Comparison of ENCODE assay signal across 10 cellular contexts in the genomic region with DNA sequence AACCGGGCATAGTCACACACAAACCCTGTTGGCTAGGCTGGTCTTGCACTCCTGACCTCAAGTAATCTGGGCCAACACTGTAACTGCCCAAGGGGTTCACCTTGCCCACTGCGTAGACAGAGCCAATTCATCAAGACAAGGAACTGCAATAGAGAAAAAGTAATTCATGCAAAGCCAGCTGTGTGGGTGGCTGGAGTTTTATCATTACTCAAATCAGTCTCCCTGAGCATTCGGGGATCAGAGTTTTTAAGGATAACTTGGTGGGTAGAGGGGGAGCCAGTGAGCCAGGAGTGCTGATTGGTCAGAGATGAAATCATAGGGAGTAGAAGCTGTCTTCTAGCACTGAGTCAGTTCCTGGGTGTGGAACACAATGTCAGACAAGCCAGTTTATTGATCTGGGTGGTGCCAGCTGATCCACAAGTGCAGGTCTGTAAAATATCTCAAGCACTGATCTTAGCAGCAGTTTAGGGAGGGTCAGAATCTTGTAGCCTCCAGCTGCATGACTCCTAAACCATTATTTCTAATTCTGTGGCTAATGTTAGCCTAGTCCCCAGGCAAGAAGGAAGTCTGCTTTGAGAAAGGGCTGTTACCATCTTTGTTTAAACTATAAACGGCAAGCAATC. TPM values are rescaled to one million over a fixed set of nuclear protein-coding genes. Genes with fewer than 3 reads are reported as not detected.
A peak's percentile ranks its signal among the peaks of the same experiment; 100 is the strongest.
DNase-seq lines count a peak whose midpoint lies in the region; ATAC-seq and TF ChIP-seq lines count a peak whose summit lies in the region.
"Had no signal": no experiment of that assay in that cellular context is flagged by ENCODE, and none has a peak within 500 bp of the region (broad histone marks: within the 10 kb centered on the region; RNA-seq: fewer than 3 reads in every experiment).

No MANE protein-coding gene starts in this region.

- WGBS in SK-N-SH (ENCODE audit: low lambda C conversion rate) = 43% methylated on average over 4 of the region's 4 CpGs

- CTCF ChIA-PET in SK-N-SH (lab: Yijun Ruan, JAX) = interaction anchor here (1.0 to 1.6 kb wide), 3 partner anchors 7 to 151 kb away, joined by 3 to 7 read pairs (median 5); no protein-coding TSS in a partner anchor

- H3K27ac ChIP-seq in SK-N-SH (ENCODE audit: low read depth in 2 of 2, low read length in 1 of 2) (no peak overlapping the region), right atrium auricular region (no peak overlapping the region)
- H3K27ac ChIP-seq: neutrophil had no signal

- POLR2A ChIA-PET in SK-N-SH (lab: Yijun Ruan, JAX) = interaction anchor here (0.6 kb wide), 1 partner anchor 67 kb away, joined by 3 read pairs; no protein-coding TSS in a partner anchor

- TF ChIP-seq CTCF in SK-N-SH (IDR thresholded peaks at IDR 0.05) = no peak
- no peak for TF ChIP-seq CTCF in epithelial cell of esophagus (IDR thresholded peaks at IDR 0.05; ENCODE audit: insufficient read depth, low read depth, low read length, missing control alignments)
- no peak for TF ChIP-seq CTCF in right atrium auricular region (IDR thresholded peaks at IDR 0.05)

- peak overlapping the region; percentile 26; the same call in 1 of the 2 replicates for H3K4me2 ChIP-seq in SK-N-SH

- no peaks in the 10 kb centered on the region for H3K9me2 ChIP-seq in SK-N-SH

- no peak for ATAC-seq in GM21717 (IDR thresholded peaks at IDR 0.05; ENCODE audit: unreplicated experiment)
- ATAC-seq: Right ventricle myocardium inferior had no signal

- no peaks in the 10 kb centered on the region for H3K79me2 ChIP-seq in SK-N-SH (ENCODE audit: insufficient read depth)

- no peak overlapping the region for H3K4me3 ChIP-seq in SK-N-SH (ENCODE audit: low read depth in 2 of 2, low read length in 1 of 2)
- no peak overlapping the region for H3K4me3 ChIP-seq in epithelial cell of esophagus (ENCODE audit: low read length)
- no peak overlapping the region for H3K4me3 ChIP-seq in right atrium auricular region

- H2AFZ ChIP-seq in SK-N-SH (ENCODE audit: low read depth) = no peak overlapping the region; the same call in 1 of the 2 replicates

- H3K36me3 ChIP-seq in SK-N-SH (replicated peaks in 1 of 2; ENCODE audit: control insufficient read depth in 1 of 2, insufficient read depth in 2 of 2, low read length in 1 of 2) = no peaks in the 10 kb centered on the region
- no peaks in the 10 kb centered on the region for H3K36me3 ChIP-seq in right atrium auricular region
- H3K36me3 ChIP-seq: neutrophil had no signal

- peak; percentile 53 for DNase-seq in SIG-M5 treated with dmso at 0.1 percent for 504 hours (lab: John Stamatoyannopoulos, UW; ENCODE audit: unreplicated experiment)
- DNase-seq in SIG-M5 (lab: John Stamatoyannopoulos, UW) = no peak
- no peak for DNase-seq in SK-N-SH
- peak; percentile 87 for DNase-seq in epithelial cell of esophagus (ENCODE audit: low read depth)
- peak; percentile 22 for DNase-seq in stimulated activated CD4-positive, alpha-beta T cell treated with anti-CD3 and anti-CD28 coated beads, Interleukin-4, amount 100 ng/mL, for 24 hours
- DNase-seq in right atrium auricular region (ENCODE audit: low spot score) = no peak
- DNase-seq in DMS79 treated with DMSO at 0.1 percent for 48 hours (lab: John Stamatoyannopoulos, UW) = no peak

- H3K9me3 ChIP-seq in SK-N-SH (no peaks in the 10 kb centered on the region), right atrium auricular region (no peaks in the 10 kb centered on the region)
- H3K9me3 ChIP-seq: neutrophil had no signal

- no peaks in the 10 kb centered on the region for H4K20me1 ChIP-seq in SK-N-SH (ENCODE audit: insufficient read depth)

- H3F3A ChIP-seq in SK-N-SH (replicated peaks; ENCODE audit: insufficient read depth) = peaks cover 13% of the 10 kb centered on the region

- H3K9ac ChIP-seq in SK-N-SH = no peak overlapping the region

- H3K4me1 ChIP-seq in SK-N-SH (ENCODE audit: control insufficient read depth in 1 of 2, insufficient read depth in 2 of 2, low read depth in 1 of 2, low read length in 1 of 2) = peaks cover 3 to 5% of the 10 kb centered on the region in 2 experiments; a peak in 3 of 4 replicates
- peaks cover 0 to 2% of the 10 kb centered on the region in 2 donors for H3K4me1 ChIP-seq in right atrium auricular region

- H3K27me3 ChIP-seq in SK-N-SH (ENCODE audit: insufficient read depth) (no peaks in the 10 kb centered on the region), right atrium auricular region (no peaks in the 10 kb centered on the region)

- TF ChIP-seq EP300 in SK-N-SH (IDR thresholded peaks at IDR 0.05; ENCODE audit: borderline replicate concordance in 1 of 2, low read depth in 1 of 2, low read length in 1 of 2) = no peak

- TF ChIP-seq RAD21 in SK-N-SH (IDR thresholded peaks at IDR 0.05; ENCODE audit: low read length) = no peak

TF ChIP-seq in SK-N-SH, 30 proteins besides CTCF, POLR2A, EP300 and RAD21:
- TF ChIP-seq SIN3A (IDR thresholded peaks at IDR 0.05; ENCODE audit: borderline replicate concordance, low read depth, low read length) (no peak), MXI1 (IDR thresholded peaks at IDR 0.05; ENCODE audit: low read depth, low read length) (no peak), RXRA (IDR thresholded peaks at IDR 0.05; ENCODE audit: borderline replicate concordance, low read depth) (no peak), NFIC (IDR thresholded peaks at IDR 0.05; ENCODE audit: borderline replicate concordance) (no peak), RCOR1 (IDR thresholded peaks at IDR 0.05; ENCODE audit: low read length) (no peak), YY1 (IDR thresholded peaks at IDR 0.05; ENCODE audit: low read depth) (no peak), FOXM1 (IDR thresholded peaks at IDR 0.05; ENCODE audit: low read depth) (no peak), TEAD4 (IDR thresholded peaks at IDR 0.05; ENCODE audit: borderline replicate concordance, insufficient read depth) (no peak), ELF1 (IDR thresholded peaks at IDR 0.05) (no peak), SMC3 (IDR thresholded peaks at IDR 0.05; ENCODE audit: low read depth, low read length) (no peak), NRF1 (IDR thresholded peaks at IDR 0.05; ENCODE audit: low read depth, low read length) (no peak), RFX5 (IDR thresholded peaks at IDR 0.05; ENCODE audit: low read length) (no peak)
- TF ChIP-seq, protein P1, sequence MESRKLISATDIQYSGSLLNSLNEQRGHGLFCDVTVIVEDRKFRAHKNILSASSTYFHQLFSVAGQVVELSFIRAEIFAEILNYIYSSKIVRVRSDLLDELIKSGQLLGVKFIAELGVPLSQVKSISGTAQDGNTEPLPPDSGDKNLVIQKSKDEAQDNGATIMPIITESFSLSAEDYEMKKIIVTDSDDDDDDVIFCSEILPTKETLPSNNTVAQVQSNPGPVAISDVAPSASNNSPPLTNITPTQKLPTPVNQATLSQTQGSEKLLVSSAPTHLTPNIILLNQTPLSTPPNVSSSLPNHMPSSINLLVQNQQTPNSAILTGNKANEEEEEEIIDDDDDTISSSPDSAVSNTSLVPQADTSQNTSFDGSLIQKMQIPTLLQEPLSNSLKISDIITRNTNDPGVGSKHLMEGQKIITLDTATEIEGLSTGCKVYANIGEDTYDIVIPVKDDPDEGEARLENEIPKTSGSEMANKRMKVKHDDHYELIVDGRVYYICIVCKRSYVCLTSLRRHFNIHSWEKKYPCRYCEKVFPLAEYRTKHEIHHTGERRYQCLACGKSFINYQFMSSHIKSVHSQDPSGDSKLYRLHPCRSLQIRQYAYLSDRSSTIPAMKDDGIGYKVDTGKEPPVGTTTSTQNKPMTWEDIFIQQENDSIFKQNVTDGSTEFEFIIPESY (IDR thresholded peaks at IDR 0.05; ENCODE audit: borderline replicate concordance, low read depth) = no peak
- TF ChIP-seq, protein P2, sequence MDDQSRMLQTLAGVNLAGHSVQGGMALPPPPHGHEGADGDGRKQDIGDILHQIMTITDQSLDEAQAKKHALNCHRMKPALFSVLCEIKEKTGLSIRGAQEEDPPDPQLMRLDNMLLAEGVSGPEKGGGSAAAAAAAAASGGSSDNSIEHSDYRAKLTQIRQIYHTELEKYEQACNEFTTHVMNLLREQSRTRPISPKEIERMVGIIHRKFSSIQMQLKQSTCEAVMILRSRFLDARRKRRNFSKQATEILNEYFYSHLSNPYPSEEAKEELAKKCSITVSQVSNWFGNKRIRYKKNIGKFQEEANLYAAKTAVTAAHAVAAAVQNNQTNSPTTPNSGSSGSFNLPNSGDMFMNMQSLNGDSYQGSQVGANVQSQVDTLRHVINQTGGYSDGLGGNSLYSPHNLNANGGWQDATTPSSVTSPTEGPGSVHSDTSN (IDR thresholded peaks at IDR 0.05) = no peak
- TF ChIP-seq, protein P3, sequence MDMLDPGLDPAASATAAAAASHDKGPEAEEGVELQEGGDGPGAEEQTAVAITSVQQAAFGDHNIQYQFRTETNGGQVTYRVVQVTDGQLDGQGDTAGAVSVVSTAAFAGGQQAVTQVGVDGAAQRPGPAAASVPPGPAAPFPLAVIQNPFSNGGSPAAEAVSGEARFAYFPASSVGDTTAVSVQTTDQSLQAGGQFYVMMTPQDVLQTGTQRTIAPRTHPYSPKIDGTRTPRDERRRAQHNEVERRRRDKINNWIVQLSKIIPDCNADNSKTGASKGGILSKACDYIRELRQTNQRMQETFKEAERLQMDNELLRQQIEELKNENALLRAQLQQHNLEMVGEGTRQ (IDR thresholded peaks at IDR 0.05; ENCODE audit: borderline replicate concordance, low read depth, low read length) = no peak
- TF ChIP-seq, protein P4, sequence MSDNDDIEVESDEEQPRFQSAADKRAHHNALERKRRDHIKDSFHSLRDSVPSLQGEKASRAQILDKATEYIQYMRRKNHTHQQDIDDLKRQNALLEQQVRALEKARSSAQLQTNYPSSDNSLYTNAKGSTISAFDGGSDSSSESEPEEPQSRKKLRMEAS (IDR thresholded peaks at IDR 0.05; ENCODE audit: low read depth) = no peak

RNA-seq across cellular contexts. Expression of a gene that starts 15.6 kb away (rescaled TPM):
- not detected in 2 replicates for polyA plus RNA-seq in SK-N-SH (2012; rRNA removed)
- not detected in 2 replicates for polyA plus RNA-seq in SK-N-SH (2012; cell fraction: cytosol; rRNA removed)
- polyA plus RNA-seq in SK-N-SH (2012; cell fraction: nucleus; rRNA removed) = not detected in 2 replicates
- total RNA-seq in right atrium auricular region = not detected
- total RNA-seq: Right ventricle myocardium inferior had no signal

RNA-seq across cellular contexts. Expression of a gene that starts 53.1 kb away (rescaled TPM):
- polyA plus RNA-seq in SK-N-SH (2012; rRNA removed) = 195 and 217 TPM in 2 replicates
- 185 and 227 TPM in 2 replicates for polyA plus RNA-seq in SK-N-SH (2012; cell fraction: cytosol; rRNA removed)
- polyA plus RNA-seq in SK-N-SH (2012; cell fraction: nucleus; rRNA removed) = 101 and 146 TPM in 2 replicates
- 10 to 100 TPM; 57.8 to 78.7 TPM for total RNA-seq in right atrium auricular region

Comparison
In these comparisons a context has a peak if more than half of its experiments do, and no peak if none do; other contexts are left out.
1. DNase-seq: peak in SIG-M5 treated with dmso at 0.1 percent for 504 hours (single experiment), epithelial cell of esophagus (single experiment) and stimulated activated CD4-positive, alpha-beta T cell treated with anti-CD3 and anti-CD28 coated beads, Interleukin-4, amount 100 ng/mL, for 24 hours (single experiment); none in SIG-M5 (single experiment), SK-N-SH (single experiment), right atrium auricular region (single experiment) and DMS79 treated with DMSO at 0.1 percent for 48 hours (single experiment).